Comparison of ENCODE assay signal across 11 cellular contexts in the genomic region with DNA sequence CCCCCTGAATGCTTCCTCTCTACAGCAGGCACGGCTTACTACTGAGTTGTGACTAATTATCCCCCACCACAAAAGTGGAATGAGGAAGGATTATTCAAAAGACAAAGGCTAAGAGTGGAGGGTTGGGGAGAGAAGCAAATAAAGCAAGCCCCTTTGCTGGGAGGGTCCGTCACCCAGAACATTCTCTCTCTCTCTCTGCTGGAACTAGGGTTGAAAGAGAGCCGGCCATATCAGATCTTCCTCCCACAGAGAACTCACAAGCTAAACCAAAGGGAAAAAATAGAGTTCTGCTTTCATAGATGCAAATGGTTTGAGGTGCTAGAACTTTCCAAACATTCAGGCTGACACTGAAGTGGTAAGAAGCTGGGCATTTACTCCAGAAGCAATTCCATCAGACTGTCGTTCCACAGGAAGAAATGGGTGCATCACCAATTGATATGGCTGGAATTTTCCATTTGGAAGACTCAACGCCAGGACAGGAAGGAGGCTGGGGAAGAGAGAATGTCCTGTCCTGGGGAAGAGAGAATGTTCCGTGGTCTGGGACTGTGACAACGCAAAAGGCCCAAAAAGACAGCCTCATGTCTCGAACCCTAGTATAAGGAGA. TPM values are rescaled to one million over a fixed set of nuclear protein-coding genes. Genes with fewer than 3 reads are reported as not detected.
DNase-seq lines count a peak whose midpoint lies in the region; ATAC-seq and TF ChIP-seq lines count a peak whose summit lies in the region.
"Had no signal": no experiment of that assay in that cellular context is flagged by ENCODE, and none has a peak within 500 bp of the region (broad histone marks: within the 10 kb centered on the region; RNA-seq: fewer than 3 reads in every experiment).

No MANE protein-coding gene starts in this region.

- no peak overlapping the region for H2AFZ ChIP-seq in osteoblast (ENCODE audit: low read length)

- TF ChIP-seq CTCF in Panc1 (IDR thresholded peaks at IDR 0.05) (no peak), fibroblast of pulmonary artery (IDR thresholded peaks at IDR 0.05; ENCODE audit: low read length, missing control alignments) (no peak), osteoblast (IDR thresholded peaks at IDR 0.05; ENCODE audit: extremely low read depth, low read depth, low read length) (no peak)

- H3K4me1 ChIP-seq in BLaER1: peaks cover 86% of the 10 kb centered on the region
- H3K4me1 ChIP-seq in Panc1 (ENCODE audit: control insufficient read depth, insufficient read depth, low read length): peaks cover 78% of the 10 kb centered on the region
- H3K4me1 ChIP-seq in osteoblast (ENCODE audit: insufficient read depth, low read length): peaks cover 61% of the 10 kb centered on the region

- no peak overlapping the region for H3K4me3 ChIP-seq in BLaER1
- H3K4me3 ChIP-seq in Panc1 (ENCODE audit: low read depth in 2 of 2, low read length in 2 of 2): peak overlapping the region in 1 of 2 experiments; percentile 4; a peak in 1 of 4 replicates
- H3K4me3 ChIP-seq in fibroblast of pulmonary artery (replicated peaks; ENCODE audit: low read depth, low read length): no peak overlapping the region
- H3K4me3 ChIP-seq in osteoblast (ENCODE audit: insufficient read depth, low read length): no peak overlapping the region

- BruUV-seq in Panc1 (replicated peaks; lab: Mats Ljungman, UMichigan): no TSS peak

- in situ Hi-C loops in Panc1 (cut with HindIII; ENCODE audit: low pct_unique_long_range_greater_than_20kb, low sequenced_read_pairs): no loop called here

- peaks cover 61% of the 10 kb centered on the region for H3K36me3 ChIP-seq in BLaER1
- H3K36me3 ChIP-seq in Panc1 (ENCODE audit: control insufficient read depth, insufficient read depth, low read length): peaks cover 2% of the 10 kb centered on the region; the same call in 1 of the 2 replicates
- H3K36me3 ChIP-seq in osteoblast (ENCODE audit: insufficient read depth, low read length): peaks cover 14% of the 10 kb centered on the region

- DNase-seq in Panc1 (ENCODE audit: low read depth, low spot score): no peak
- DNase-seq in fibroblast of pulmonary artery (ENCODE audit: low read depth): peak; percentile 49
- no peak for DNase-seq in osteoblast (ENCODE audit: insufficient read length, low spot score, missing footprints)
- DNase-seq in T-cell: no peak
- no peak for DNase-seq in GM19238 (ENCODE audit: insufficient read length, low spot score)
- DNase-seq: activated CD4-positive, CD25-positive, alpha-beta regulatory T cell; immature natural killer cell; NCI-H2029 had no signal

- H3K27me3 ChIP-seq in BLaER1 (no peaks in the 10 kb centered on the region), Panc1 (ENCODE audit: control insufficient read depth, insufficient read depth, low read length) (no peaks in the 10 kb centered on the region), osteoblast (ENCODE audit: insufficient read depth, low read length) (no peaks in the 10 kb centered on the region)

- peaks cover 40% of the 10 kb centered on the region for H3K36me3 Mint-ChIP-seq in T-cell

- no peak overlapping the region for H3K27ac Mint-ChIP-seq in T-cell

- peaks cover 81% of the 10 kb centered on the region for H3K79me2 ChIP-seq in osteoblast (ENCODE audit: insufficient read depth, low read length)

- CTCF ChIA-PET in Panc1 (lab: Charles Lee): interaction anchor here (0.7 to 1.9 kb wide), 2 partner anchors 35 to 75 kb away, joined by 3 to 8 read pairs; no protein-coding TSS in a partner anchor
- CTCF ChIA-PET in T-cell (lab: Charles Lee): interaction anchor here in 1 of 2 donors (1.0 kb wide), 1 partner anchor 76 kb away, joined by 4 read pairs; no protein-coding TSS in a partner anchor

- peak overlapping the region; percentile 17; the same call in 1 of the 2 replicates for H3K9ac ChIP-seq in BLaER1

- POLR2A ChIA-PET in Panc1 (lab: Charles Lee) (interaction anchor here (0.6 to 1.9 kb wide), 3 partner anchors 10 to 78 kb away, joined by 3 to 6 read pairs (median 3); no protein-coding TSS in a partner anchor), T-cell (lab: Charles Lee) (interaction anchor here in 1 of 2 donors (1.9 kb wide), 1 partner anchor 10 kb away, joined by 6 read pairs; no protein-coding TSS in a partner anchor)

- H3K4me1 Mint-ChIP-seq in T-cell: peaks cover 9 to 30% (median 12%) of the 10 kb centered on the region in 3 donors

- intact Hi-C loops in Panc1 (cut with micrococcal nuclease; ENCODE audit: unreplicated experiment): no loop called here

- ATAC-seq in Panc1 (no peak), T-cell (replicated peaks in 1 of 4) (no peak), HG03159 (IDR thresholded peaks at IDR 0.05; ENCODE audit: unreplicated experiment) (no peak), GM19351 (IDR thresholded peaks at IDR 0.05; ENCODE audit: unreplicated experiment) (no peak)

- H3K4me2 ChIP-seq in BLaER1 (peak overlapping the region; percentile 98), osteoblast (ENCODE audit: insufficient read depth, low read length) (peak overlapping the region; percentile 86)

- H3K4me3 Mint-ChIP-seq in T-cell: no peak overlapping the region
- H3K4me3 Mint-ChIP-seq: immature natural killer cell had no signal

- H3K9me3 ChIP-seq in BLaER1 (no peaks in the 10 kb centered on the region), Panc1 (ENCODE audit: control insufficient read depth, insufficient read depth, low read depth, low read length) (no peaks in the 10 kb centered on the region), osteoblast (ENCODE audit: low read depth, low read length) (no peaks in the 10 kb centered on the region)

- peaks cover 86% of the 10 kb centered on the region for H4K20me1 ChIP-seq in BLaER1
- no peaks in the 10 kb centered on the region for H4K20me1 ChIP-seq in osteoblast (ENCODE audit: insufficient read depth, low read length)

- H3K9me3 Mint-ChIP-seq in T-cell: no peaks in the 10 kb centered on the region
- H3K9me3 Mint-ChIP-seq: immature natural killer cell had no signal

- H3K27me3 Mint-ChIP-seq in T-cell: no peaks in the 10 kb centered on the region

- H3K27ac ChIP-seq in BLaER1: peak overlapping the region; percentile 99; the same call in 1 of the 2 replicates
- H3K27ac ChIP-seq in Panc1 (ENCODE audit: low read length): peak overlapping the region; percentile 100
- H3K27ac ChIP-seq in osteoblast (ENCODE audit: low read depth, low read length): peak overlapping the region; percentile 97

RNA-seq across cellular contexts. Expression of a gene that starts 7.9 kb away (rescaled TPM):
- total RNA-seq in Panc1 (2021; ENCODE audit: unreplicated experiment) (50.7 TPM), osteoblast (13.6 and 18.8 TPM in 2 replicates), T-cell (10 to 100 TPM; 39.6 to 68.9 (median 43.6) TPM)
- polyA plus RNA-seq in Panc1 (2012; ENCODE audit: insufficient read length): 26.6 TPM
